Comparison of ENCODE assay signal across 27 cellular contexts in the genomic region with DNA sequence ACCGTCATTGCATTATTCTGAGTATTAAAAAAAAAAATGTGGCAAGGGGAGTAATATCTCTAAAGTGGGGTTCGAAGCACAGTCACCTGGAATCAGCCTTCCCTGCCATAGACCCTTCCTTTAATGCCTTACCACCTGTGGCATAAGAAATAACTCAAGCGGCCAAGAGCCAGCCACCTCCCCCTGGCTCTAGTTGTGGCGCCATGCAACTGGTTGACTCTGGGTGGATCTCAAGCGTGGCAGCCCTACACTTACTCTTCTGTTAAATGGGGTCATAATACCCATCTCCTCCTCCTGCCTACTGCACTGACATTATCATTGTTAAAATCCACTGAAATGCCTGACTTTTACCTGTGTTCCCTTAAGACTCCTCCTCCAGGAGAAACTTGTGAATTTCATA.
"Had no signal": no experiment of that assay in that cellular context is flagged by ENCODE, and none has a peak within 500 bp of the region (broad histone marks: within the 10 kb centered on the region; RNA-seq: fewer than 3 reads in every experiment).

No MANE protein-coding gene starts in this region.

- H3K36me3 ChIP-seq: neural progenitor cell, neutrophil, ovary, prostate gland, suprapubic skin, thoracic aorta, upper lobe of right lung had no signal

- H3K27ac Mint-ChIP-seq: nephron progenitor cell; neural progenitor cell; stimulated activated naive CD8-positive, alpha-beta T cell treated with anti-CD3 and anti-CD28 coated beads, Interleukin-15, Interleukin-2, amounts not matched to agents 100 ng/mL and 50 ng/mL, for 24 hours had no signal

- H3K27me3 Mint-ChIP-seq: stimulated activated naive CD8-positive, alpha-beta T cell treated with anti-CD3 and anti-CD28 coated beads, Interleukin-15, Interleukin-2, amounts not matched to agents 100 ng/mL and 50 ng/mL, for 24 hours had no signal

- H3K4me3 ChIP-seq: hepatocyte, left ventricle myocardium inferior, lung, neural progenitor cell, ovary, prostate gland, skin epidermis, spleen, suprapubic skin, thoracic aorta, tibial artery, upper lobe of right lung had no signal

- H3K4me3 Mint-ChIP-seq: mesothelial cell of epicardium; naive B cell; natural killer cell; nephron progenitor cell; neural progenitor cell; stimulated activated effector memory CD8-positive, alpha-beta T cell treated with anti-CD3 and anti-CD28 coated beads, Interleukin-12 subunit alpha, Interleukin-12 subunit beta, amount 100 ng/mL, for 72 hours; stimulated activated naive CD8-positive, alpha-beta T cell treated with anti-CD3 and anti-CD28 coated beads, Interleukin-15, Interleukin-2, amounts not matched to agents 100 ng/mL and 50 ng/mL, for 24 hours had no signal

- H3K27ac ChIP-seq: hepatocyte, neural progenitor cell, neutrophil, ovary, prostate gland, skin epidermis, spleen, suprapubic skin, upper lobe of right lung had no signal

- H3K4me1 ChIP-seq: prostate gland had no signal

- ATAC-seq: natural killer cell; sciatic nerve; stimulated activated effector memory CD8-positive, alpha-beta T cell treated with anti-CD3 and anti-CD28 coated beads, Interleukin-12 subunit alpha, Interleukin-12 subunit beta, amount 100 ng/mL, for 72 hours; upper lobe of right lung had no signal

- FAIRE-seq: urothelium cell line had no signal

- H3K9me3 Mint-ChIP-seq: natural killer cell; nephron progenitor cell; neural progenitor cell; stimulated activated effector memory CD8-positive, alpha-beta T cell treated with anti-CD3 and anti-CD28 coated beads, Interleukin-12 subunit alpha, Interleukin-12 subunit beta, amount 100 ng/mL, for 72 hours; stimulated activated naive CD8-positive, alpha-beta T cell treated with anti-CD3 and anti-CD28 coated beads, Interleukin-15, Interleukin-2, amounts not matched to agents 100 ng/mL and 50 ng/mL, for 24 hours had no signal

- H2AFZ ChIP-seq: hepatocyte, neural progenitor cell had no signal

- H3K9ac ChIP-seq: neural progenitor cell had no signal

- H3K4me2 ChIP-seq: hepatocyte, neural progenitor cell had no signal

- H3K36me3 Mint-ChIP-seq: natural killer cell; stimulated activated effector memory CD8-positive, alpha-beta T cell treated with anti-CD3 and anti-CD28 coated beads, Interleukin-12 subunit alpha, Interleukin-12 subunit beta, amount 100 ng/mL, for 72 hours had no signal

- DNase-seq: islet precursor cell; left ventricle myocardium inferior; mesendoderm; naive B cell; natural killer cell; nephron progenitor cell; occipital lobe; ovary; spleen; stimulated activated CD4-positive, alpha-beta T cell treated with anti-CD3 and anti-CD28 coated beads, Interleukin-4, amount 100 ng/mL, for 24 hours; stimulated activated naive CD4-positive, alpha-beta T cell; tibial artery; trophoblast cell; upper lobe of right lung had no signal

- H3K9me3 ChIP-seq: left ventricle myocardium inferior, neutrophil, ovary, prostate gland, suprapubic skin, thoracic aorta, tibial artery, upper lobe of right lung had no signal

- H3K27me3 ChIP-seq: hepatocyte, neural progenitor cell, ovary, spleen, suprapubic skin, tibial artery, upper lobe of right lung had no signal
